Comparison of ENCODE assay signal across 1 cellular context in genomic region chr14:69149461-69150244, GRCh38.
TF ChIP-seq lines count a peak whose summit lies in the region.

No MANE protein-coding gene starts in this region.

TF ChIP-seq in HepG2, 621 proteins besides CTCF, POLR2A, EP300 and RAD21:
- TF ChIP-seq GATAD2A (CRISPR knock-in tag; IDR thresholded peaks at IDR 0.05) (no peak), ZMYM3 (CRISPR knock-in tag; IDR thresholded peaks at IDR 0.05) (no peak), ZNF280D (CRISPR knock-in tag; IDR thresholded peaks at IDR 0.05) (no peak), FOXP1 (IDR thresholded peaks at IDR 0.05) (no peak), FOXP1 (CRISPR knock-in tag; IDR thresholded peaks at IDR 0.05) (no peak), JUND (CRISPR knock-in tag; IDR thresholded peaks at IDR 0.05) (no peak), KDM5B (CRISPR knock-in tag; IDR thresholded peaks at IDR 0.05; ENCODE audit: borderline replicate concordance) (no peak), ZNF580 (CRISPR knock-in tag; IDR thresholded peaks at IDR 0.05; ENCODE audit: borderline replicate concordance, low read depth) (no peak), ZNF7 (CRISPR knock-in tag; IDR thresholded peaks at IDR 0.05) (no peak), NR2F2 (IDR thresholded peaks at IDR 0.05; ENCODE audit: borderline replicate concordance, low read depth) (no peak), CHCHD3 (CRISPR knock-in tag; IDR thresholded peaks at IDR 0.05) (no peak), DMAP1 (CRISPR knock-in tag; IDR thresholded peaks at IDR 0.05) (no peak)
- TF ChIP-seq, protein P1, sequence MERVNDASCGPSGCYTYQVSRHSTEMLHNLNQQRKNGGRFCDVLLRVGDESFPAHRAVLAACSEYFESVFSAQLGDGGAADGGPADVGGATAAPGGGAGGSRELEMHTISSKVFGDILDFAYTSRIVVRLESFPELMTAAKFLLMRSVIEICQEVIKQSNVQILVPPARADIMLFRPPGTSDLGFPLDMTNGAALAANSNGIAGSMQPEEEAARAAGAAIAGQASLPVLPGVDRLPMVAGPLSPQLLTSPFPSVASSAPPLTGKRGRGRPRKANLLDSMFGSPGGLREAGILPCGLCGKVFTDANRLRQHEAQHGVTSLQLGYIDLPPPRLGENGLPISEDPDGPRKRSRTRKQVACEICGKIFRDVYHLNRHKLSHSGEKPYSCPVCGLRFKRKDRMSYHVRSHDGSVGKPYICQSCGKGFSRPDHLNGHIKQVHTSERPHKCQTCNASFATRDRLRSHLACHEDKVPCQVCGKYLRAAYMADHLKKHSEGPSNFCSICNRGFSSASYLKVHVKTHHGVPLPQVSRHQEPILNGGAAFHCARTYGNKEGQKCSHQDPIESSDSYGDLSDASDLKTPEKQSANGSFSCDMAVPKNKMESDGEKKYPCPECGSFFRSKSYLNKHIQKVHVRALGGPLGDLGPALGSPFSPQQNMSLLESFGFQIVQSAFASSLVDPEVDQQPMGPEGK (CRISPR knock-in tag; IDR thresholded peaks at IDR 0.05): no peak
